In genomic region chr4:70705146-70705855, GRCh38 we compare ENCODE assay signal across 1 cellular context.
A peak's percentile ranks its signal among the peaks of the same experiment; 100 is the strongest.
TF ChIP-seq lines count a peak whose summit lies in the region.

No MANE protein-coding gene starts in this region.

TF ChIP-seq in HepG2, 621 proteins besides CTCF, POLR2A, EP300 and RAD21 (continued from another document and continues in another):
- TF ChIP-seq HMGXB3 (CRISPR knock-in tag; IDR thresholded peaks at IDR 0.05; ENCODE audit: borderline replicate concordance) (no peak), ZNF451 (CRISPR knock-in tag; IDR thresholded peaks at IDR 0.05) (no peak), ZNF431 (CRISPR knock-in tag; IDR thresholded peaks at IDR 0.05; ENCODE audit: borderline replicate concordance, low read depth) (no peak; the same call in 1 of the 2 replicates), DR1 (CRISPR knock-in tag; IDR thresholded peaks at IDR 0.05) (0 out of 2 replicates have a peak, but pooled peaks have one; percentile 33), ZMAT3 (CRISPR knock-in tag; conservative IDR thresholded peaks at IDR 0.05) (peak; percentile 70; the same call in 1 of the 2 replicates), ZNF24 (IDR thresholded peaks at IDR 0.05) (no peak), ZNF839 (CRISPR knock-in tag; IDR thresholded peaks at IDR 0.05; ENCODE audit: borderline replicate concordance) (no peak; the same call in 1 of the 2 replicates), LCORL (IDR thresholded peaks at IDR 0.05) (no peak), LCORL (CRISPR knock-in tag; IDR thresholded peaks at IDR 0.05) (no peak), KLF15 (CRISPR knock-in tag; IDR thresholded peaks at IDR 0.05; ENCODE audit: borderline replicate concordance) (no peak; the same call in 1 of the 2 replicates), SNAPC2 (CRISPR knock-in tag; IDR thresholded peaks at IDR 0.05) (no peak), KLF12 (CRISPR knock-in tag; IDR thresholded peaks at IDR 0.05; ENCODE audit: borderline replicate concordance) (peak; percentile 90), ZNF333 (CRISPR knock-in tag; IDR thresholded peaks at IDR 0.05; ENCODE audit: borderline replicate concordance) (no peak), SKIL (CRISPR knock-in tag; IDR thresholded peaks at IDR 0.05; ENCODE audit: borderline replicate concordance) (no peak), SATB2 (CRISPR knock-in tag; IDR thresholded peaks at IDR 0.05) (peak; percentile 51; the same call in 1 of the 2 replicates), KDM6A (CRISPR knock-in tag; IDR thresholded peaks at IDR 0.05; ENCODE audit: low read depth) (no peak), ZMYM4 (CRISPR knock-in tag; IDR thresholded peaks at IDR 0.05) (no peak), ZNF235 (CRISPR knock-in tag; IDR thresholded peaks at IDR 0.05; ENCODE audit: borderline replicate concordance) (no peak), IRF9 (CRISPR knock-in tag; IDR thresholded peaks at IDR 0.05; ENCODE audit: borderline replicate concordance) (peak; percentile 50; the same call in 1 of the 2 replicates), CCAR2 (optimal IDR thresholded peaks at IDR 0.05; ENCODE audit: low read depth, low read length) (no peak), JUND (CRISPR knock-in tag; IDR thresholded peaks at IDR 0.05) (no peak), TCF7L2 (IDR thresholded peaks at IDR 0.05; ENCODE audit: low read depth, low read length) (no peak), ZNF607 (CRISPR knock-in tag; IDR thresholded peaks at IDR 0.05; ENCODE audit: borderline replicate concordance) (no peak), TGIF2 (CRISPR knock-in tag; IDR thresholded peaks at IDR 0.05) (no peak), ZBTB21 (CRISPR knock-in tag; IDR thresholded peaks at IDR 0.05) (no peak), ZNF550 (CRISPR knock-in tag; IDR thresholded peaks at IDR 0.05; ENCODE audit: borderline replicate concordance) (no peak; the same call in 1 of the 2 replicates), STAG1 (CRISPR knock-in tag; IDR thresholded peaks at IDR 0.05) (no peak), DNMT1 (CRISPR knock-in tag; IDR thresholded peaks at IDR 0.05) (no peak), NFE2 (CRISPR knock-in tag; IDR thresholded peaks at IDR 0.05) (no peak), CREBL2 (CRISPR knock-in tag; IDR thresholded peaks at IDR 0.05; ENCODE audit: borderline replicate concordance) (no peak), ZNF652 (CRISPR knock-in tag; IDR thresholded peaks at IDR 0.05; ENCODE audit: borderline replicate concordance, low read depth) (no peak)
- TF ChIP-seq, protein P1, sequence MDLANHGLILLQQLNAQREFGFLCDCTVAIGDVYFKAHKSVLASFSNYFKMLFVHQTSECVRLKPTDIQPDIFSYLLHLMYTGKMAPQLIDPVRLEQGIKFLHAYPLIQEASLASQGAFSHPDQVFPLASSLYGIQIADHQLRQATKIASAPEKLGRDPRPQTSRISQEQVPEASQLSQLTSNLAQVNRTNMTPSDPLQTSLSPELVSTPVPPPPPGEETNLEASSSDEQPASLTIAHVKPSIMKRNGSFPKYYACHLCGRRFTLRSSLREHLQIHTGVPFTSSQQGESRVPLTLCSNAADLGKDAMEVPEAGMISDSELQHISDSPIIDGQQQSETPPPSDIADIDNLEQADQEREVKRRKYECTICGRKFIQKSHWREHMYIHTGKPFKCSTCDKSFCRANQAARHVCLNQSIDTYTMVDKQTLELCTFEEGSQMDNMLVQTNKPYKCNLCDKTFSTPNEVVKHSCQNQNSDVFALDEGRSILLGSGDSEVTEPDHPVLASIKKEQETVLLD (CRISPR knock-in tag; IDR thresholded peaks at IDR 0.05; ENCODE audit: low read depth): no peak; the same call in 1 of the 2 replicates
- TF ChIP-seq, protein P2, sequence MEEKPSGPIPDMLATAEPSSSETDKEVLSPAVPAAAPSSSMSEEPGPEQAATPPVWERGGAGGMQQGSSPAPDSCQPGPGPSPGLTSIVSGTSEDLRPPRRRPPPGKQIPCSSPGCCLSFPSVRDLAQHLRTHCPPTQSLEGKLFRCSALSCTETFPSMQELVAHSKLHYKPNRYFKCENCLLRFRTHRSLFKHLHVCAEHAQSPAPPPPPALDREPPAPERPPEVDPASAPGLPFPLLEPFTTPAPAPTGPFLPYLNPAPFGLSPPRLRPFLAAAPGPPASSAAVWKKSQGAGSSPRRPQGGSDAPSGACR (CRISPR knock-in tag; IDR thresholded peaks at IDR 0.05): no peak
- TF ChIP-seq, protein P3, sequence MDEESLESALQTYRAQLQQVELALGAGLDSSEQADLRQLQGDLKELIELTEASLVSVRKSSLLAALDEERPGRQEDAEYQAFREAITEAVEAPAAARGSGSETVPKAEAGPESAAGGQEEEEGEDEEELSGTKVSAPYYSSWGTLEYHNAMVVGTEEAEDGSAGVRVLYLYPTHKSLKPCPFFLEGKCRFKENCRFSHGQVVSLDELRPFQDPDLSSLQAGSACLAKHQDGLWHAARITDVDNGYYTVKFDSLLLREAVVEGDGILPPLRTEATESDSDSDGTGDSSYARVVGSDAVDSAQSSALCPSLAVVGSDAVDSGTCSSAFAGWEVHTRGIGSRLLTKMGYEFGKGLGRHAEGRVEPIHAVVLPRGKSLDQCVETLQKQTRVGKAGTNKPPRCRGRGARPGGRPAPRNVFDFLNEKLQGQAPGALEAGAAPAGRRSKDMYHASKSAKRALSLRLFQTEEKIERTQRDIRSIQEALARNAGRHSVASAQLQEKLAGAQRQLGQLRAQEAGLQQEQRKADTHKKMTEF (CRISPR knock-in tag; IDR thresholded peaks at IDR 0.05): peak; percentile 83
- TF ChIP-seq, protein P4, sequence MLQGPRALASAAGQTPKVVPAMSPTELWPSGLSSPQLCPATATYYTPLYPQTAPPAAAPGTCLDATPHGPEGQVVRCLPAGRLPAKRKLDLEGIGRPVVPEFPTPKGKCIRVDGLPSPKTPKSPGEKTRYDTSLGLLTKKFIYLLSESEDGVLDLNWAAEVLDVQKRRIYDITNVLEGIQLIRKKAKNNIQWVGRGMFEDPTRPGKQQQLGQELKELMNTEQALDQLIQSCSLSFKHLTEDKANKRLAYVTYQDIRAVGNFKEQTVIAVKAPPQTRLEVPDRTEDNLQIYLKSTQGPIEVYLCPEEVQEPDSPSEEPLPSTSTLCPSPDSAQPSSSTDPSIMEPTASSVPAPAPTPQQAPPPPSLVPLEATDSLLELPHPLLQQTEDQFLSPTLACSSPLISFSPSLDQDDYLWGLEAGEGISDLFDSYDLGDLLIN (CRISPR knock-in tag; IDR thresholded peaks at IDR 0.05; ENCODE audit: borderline replicate concordance): no peak
- TF ChIP-seq, protein P5, sequence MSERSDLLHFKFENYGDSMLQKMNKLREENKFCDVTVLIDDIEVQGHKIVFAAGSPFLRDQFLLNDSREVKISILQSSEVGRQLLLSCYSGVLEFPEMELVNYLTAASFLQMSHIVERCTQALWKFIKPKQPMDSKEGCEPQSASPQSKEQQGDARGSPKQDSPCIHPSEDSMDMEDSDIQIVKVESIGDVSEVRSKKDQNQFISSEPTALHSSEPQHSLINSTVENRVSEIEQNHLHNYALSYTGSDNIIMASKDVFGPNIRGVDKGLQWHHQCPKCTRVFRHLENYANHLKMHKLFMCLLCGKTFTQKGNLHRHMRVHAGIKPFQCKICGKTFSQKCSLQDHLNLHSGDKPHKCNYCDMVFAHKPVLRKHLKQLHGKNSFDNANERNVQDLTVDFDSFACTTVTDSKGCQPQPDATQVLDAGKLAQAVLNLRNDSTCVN (CRISPR knock-in tag; IDR thresholded peaks at IDR 0.05; ENCODE audit: borderline replicate concordance): no peak
- TF ChIP-seq, protein P6, sequence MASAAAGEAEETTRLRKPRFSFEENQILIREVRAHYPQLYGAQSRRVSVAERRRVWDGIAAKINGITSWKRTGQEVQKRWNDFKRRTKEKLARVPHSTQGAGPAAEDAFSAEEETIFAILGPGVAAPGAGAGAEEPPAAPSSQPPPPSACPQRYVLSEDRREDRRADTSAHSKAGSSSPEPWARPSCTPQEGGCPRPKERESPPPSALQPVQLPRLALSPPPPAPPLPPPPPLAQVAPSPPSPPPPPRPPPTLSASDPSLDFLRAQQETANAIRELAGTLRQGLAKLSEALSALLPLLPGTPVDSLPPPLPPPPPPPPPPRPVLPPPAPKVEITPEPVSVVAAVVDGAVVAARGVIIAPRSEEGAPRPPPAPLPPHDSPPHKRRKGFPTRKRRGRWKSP (CRISPR knock-in tag; IDR thresholded peaks at IDR 0.05): peak; percentile 65; the same call in 1 of the 2 replicates
- TF ChIP-seq, protein P7, sequence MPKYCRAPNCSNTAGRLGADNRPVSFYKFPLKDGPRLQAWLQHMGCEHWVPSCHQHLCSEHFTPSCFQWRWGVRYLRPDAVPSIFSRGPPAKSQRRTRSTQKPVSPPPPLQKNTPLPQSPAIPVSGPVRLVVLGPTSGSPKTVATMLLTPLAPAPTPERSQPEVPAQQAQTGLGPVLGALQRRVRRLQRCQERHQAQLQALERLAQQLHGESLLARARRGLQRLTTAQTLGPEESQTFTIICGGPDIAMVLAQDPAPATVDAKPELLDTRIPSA (CRISPR knock-in tag; IDR thresholded peaks at IDR 0.05; ENCODE audit: borderline replicate concordance): no peak
- TF ChIP-seq, protein P8, sequence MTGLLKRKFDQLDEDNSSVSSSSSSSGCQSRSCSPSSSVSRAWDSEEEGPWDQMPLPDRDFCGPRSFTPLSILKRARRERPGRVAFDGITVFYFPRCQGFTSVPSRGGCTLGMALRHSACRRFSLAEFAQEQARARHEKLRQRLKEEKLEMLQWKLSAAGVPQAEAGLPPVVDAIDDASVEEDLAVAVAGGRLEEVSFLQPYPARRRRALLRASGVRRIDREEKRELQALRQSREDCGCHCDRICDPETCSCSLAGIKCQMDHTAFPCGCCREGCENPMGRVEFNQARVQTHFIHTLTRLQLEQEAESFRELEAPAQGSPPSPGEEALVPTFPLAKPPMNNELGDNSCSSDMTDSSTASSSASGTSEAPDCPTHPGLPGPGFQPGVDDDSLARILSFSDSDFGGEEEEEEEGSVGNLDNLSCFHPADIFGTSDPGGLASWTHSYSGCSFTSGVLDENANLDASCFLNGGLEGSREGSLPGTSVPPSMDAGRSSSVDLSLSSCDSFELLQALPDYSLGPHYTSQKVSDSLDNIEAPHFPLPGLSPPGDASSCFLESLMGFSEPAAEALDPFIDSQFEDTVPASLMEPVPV (CRISPR knock-in tag; IDR thresholded peaks at IDR 0.05): peak; percentile 50; the same call in 1 of the 2 replicates
- TF ChIP-seq, protein P9, sequence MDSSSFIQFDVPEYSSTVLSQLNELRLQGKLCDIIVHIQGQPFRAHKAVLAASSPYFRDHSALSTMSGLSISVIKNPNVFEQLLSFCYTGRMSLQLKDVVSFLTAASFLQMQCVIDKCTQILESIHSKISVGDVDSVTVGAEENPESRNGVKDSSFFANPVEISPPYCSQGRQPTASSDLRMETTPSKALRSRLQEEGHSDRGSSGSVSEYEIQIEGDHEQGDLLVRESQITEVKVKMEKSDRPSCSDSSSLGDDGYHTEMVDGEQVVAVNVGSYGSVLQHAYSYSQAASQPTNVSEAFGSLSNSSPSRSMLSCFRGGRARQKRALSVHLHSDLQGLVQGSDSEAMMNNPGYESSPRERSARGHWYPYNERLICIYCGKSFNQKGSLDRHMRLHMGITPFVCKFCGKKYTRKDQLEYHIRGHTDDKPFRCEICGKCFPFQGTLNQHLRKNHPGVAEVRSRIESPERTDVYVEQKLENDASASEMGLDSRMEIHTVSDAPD (CRISPR knock-in tag; IDR thresholded peaks at IDR 0.05): no peak
